ENCODE assay signal across 1 cellular context in the genomic region with DNA sequence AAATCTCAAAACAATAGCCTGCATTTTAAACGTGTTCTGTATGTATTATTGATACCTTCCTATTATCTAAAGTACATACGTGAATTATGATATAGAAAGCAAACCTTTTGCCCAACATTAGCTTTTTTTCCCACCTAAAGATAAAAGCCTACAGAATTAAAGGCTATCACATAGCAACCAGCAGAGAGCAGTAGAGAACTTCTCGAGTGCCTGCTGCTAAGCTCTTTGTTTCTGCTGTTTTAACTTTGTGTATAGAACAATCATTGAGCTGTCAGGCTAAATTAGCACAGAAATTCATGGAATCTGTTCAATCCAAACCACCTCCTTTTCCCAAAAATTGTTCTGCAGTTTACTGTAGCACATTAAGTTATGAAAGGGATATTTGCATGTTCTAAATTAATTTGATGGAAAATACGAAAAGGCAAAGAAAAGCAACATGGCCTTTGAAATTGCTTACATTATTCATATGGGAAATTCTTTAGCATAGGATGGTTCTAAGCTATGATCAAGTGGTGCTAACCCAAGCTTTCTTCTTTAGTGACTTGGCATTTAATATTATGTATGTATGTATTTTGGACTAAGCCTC.
TF ChIP-seq lines count a peak whose summit lies in the region.

No MANE protein-coding gene starts in this region.

TF ChIP-seq in liver, 16 proteins besides CTCF, POLR2A, EP300 and RAD21 (continued from another document):
- TF ChIP-seq, protein P1, sequence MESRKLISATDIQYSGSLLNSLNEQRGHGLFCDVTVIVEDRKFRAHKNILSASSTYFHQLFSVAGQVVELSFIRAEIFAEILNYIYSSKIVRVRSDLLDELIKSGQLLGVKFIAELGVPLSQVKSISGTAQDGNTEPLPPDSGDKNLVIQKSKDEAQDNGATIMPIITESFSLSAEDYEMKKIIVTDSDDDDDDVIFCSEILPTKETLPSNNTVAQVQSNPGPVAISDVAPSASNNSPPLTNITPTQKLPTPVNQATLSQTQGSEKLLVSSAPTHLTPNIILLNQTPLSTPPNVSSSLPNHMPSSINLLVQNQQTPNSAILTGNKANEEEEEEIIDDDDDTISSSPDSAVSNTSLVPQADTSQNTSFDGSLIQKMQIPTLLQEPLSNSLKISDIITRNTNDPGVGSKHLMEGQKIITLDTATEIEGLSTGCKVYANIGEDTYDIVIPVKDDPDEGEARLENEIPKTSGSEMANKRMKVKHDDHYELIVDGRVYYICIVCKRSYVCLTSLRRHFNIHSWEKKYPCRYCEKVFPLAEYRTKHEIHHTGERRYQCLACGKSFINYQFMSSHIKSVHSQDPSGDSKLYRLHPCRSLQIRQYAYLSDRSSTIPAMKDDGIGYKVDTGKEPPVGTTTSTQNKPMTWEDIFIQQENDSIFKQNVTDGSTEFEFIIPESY (IDR thresholded peaks at IDR 0.05): no peak
